Comparison of ENCODE assay signal across 17 cellular contexts in genomic region chr1:64010316-64010715, GRCh38.
A peak's percentile ranks its signal among the peaks of the same experiment; 100 is the strongest.
DNase-seq lines count a peak whose midpoint lies in the region; ATAC-seq and TF ChIP-seq lines count a peak whose summit lies in the region.
"Had no signal": no experiment of that assay in that cellular context is flagged by ENCODE, and none has a peak within 500 bp of the region (broad histone marks: within the 10 kb centered on the region; RNA-seq: fewer than 3 reads in every experiment).

No MANE protein-coding gene starts in this region.

- BruUV-seq in PC-9 (replicated peaks; lab: Mats Ljungman, UMichigan), result TSS peak; percentile 15

- no peaks in the 10 kb centered on the region for H3K27me3 ChIP-seq in PC-9 (ENCODE audit: insufficient read depth, low read depth)

- POLR2A ChIA-PET in PC-9 (lab: Charles Lee; ENCODE audit: unreplicated experiment), result no interaction called here

- H3K4me3 ChIP-seq in PC-9, result no peak overlapping the region
- no peak overlapping the region for H3K4me3 ChIP-seq in epithelial cell of esophagus (ENCODE audit: low read length)

- DNase-seq in DMS53 treated with DMSO at 0.1 percent for 48 hours (lab: John Stamatoyannopoulos, UW; ENCODE audit: unreplicated experiment) (peak; percentile 26), PC-9 (no peak), epithelial cell of esophagus (ENCODE audit: low read depth) (peak; percentile 35), SIG-M5 (lab: John Stamatoyannopoulos, UW) (no peak), Right ventricle myocardium inferior (ENCODE audit: missing footprints) (no peak), superior temporal gyrus (ENCODE audit: extremely low spot score) (no peak)
- DNase-seq: AML-193; Caco-2; CD4-positive, alpha-beta T cell; DMS79 treated with DMSO at 0.1 percent for 48 hours; GF-D8; GOT3; H7; HFFc6; IMR-90 had no signal

- ATAC-seq in Right ventricle myocardium inferior, result no peak
- ATAC-seq: HCT116 had no signal

- H3K9me3 ChIP-seq in PC-9 (ENCODE audit: insufficient read depth, low read depth), result peaks cover 13% of the 10 kb centered on the region; the same call in 1 of the 2 replicates
- H3K9me3 ChIP-seq: Caco-2 had no signal

- CTCF ChIA-PET in PC-9 (lab: Charles Lee), result no interaction called here

- H3F3A ChIP-seq in PC-9 (ENCODE audit: insufficient read depth, low read depth), result peaks cover 13% of the 10 kb centered on the region

- no peak overlapping the region for H3K27ac ChIP-seq in PC-9
- H3K27ac ChIP-seq: C4-2B had no signal

- no peak overlapping the region for H2AFZ ChIP-seq in PC-9

- H3K36me3 ChIP-seq in PC-9 (ENCODE audit: low read depth), result peaks cover 5% of the 10 kb centered on the region

- H3K9me2 ChIP-seq in PC-9 (ENCODE audit: insufficient read depth), result no peaks in the 10 kb centered on the region

- H3K79me2 ChIP-seq in PC-9 (ENCODE audit: low read depth), result peaks cover 21% of the 10 kb centered on the region

- H3K4me2 ChIP-seq in PC-9, result no peak overlapping the region

- no peak for TF ChIP-seq CTCF in PC-9 (conservative IDR thresholded peaks at IDR 0.05)
- TF ChIP-seq CTCF in epithelial cell of esophagus (IDR thresholded peaks at IDR 0.05; ENCODE audit: insufficient read depth, low read depth, low read length, missing control alignments), result no peak

- intact Hi-C loops in PC-9 (cut with micrococcal nuclease; ENCODE audit: unreplicated experiment), result no loop called here
- intact Hi-C loops in Right ventricle myocardium inferior (cut with DNase I), result no loop called here

- peaks cover 38% of the 10 kb centered on the region for H3K4me1 ChIP-seq in PC-9 (replicated peaks; ENCODE audit: insufficient read depth)

- H4K20me1 ChIP-seq in PC-9 (ENCODE audit: insufficient read depth), result no peaks in the 10 kb centered on the region

Comparison
In these comparisons a context has a peak if more than half of its experiments do, and no peak if none do; other contexts are left out.
1. DNase-seq: peak in DMS53 treated with DMSO at 0.1 percent for 48 hours (single experiment) and epithelial cell of esophagus (single experiment); none in PC-9 (0 of 2), SIG-M5 (single experiment), Right ventricle myocardium inferior (single experiment) and superior temporal gyrus (single experiment).